In the genomic region with DNA sequence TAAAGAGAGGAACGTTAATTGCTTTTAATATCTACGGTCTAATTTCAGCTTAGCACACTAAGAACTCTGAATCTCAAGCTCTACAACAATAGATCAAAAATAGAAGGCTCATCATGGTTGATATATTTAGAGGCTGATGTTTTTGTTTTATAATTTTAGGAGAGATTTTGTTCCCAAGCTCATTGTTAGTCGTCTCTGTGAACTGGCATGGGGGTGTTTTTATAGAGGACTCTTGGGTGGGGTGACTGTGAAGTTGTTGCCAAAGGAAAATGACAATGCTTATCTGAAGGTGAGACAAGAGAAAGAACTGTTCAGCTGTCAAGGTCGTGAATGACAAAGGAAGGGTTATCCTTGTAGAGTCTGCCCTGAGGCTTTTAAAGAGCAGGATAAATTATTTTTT, we compare ENCODE assay signal across 22 cellular contexts.
"Had no signal": no experiment of that assay in that cellular context is flagged by ENCODE, and none has a peak within 500 bp of the region (broad histone marks: within the 10 kb centered on the region; RNA-seq: fewer than 3 reads in every experiment).

No MANE protein-coding gene starts in this region.

- H3K27ac ChIP-seq: adrenal gland, body of pancreas, breast epithelium, KMS-11, Peyer's patch had no signal

- DNase-seq: activated CD4-positive, alpha-beta T cell treated with anti-CD3 and anti-CD28 coated beads, Interleukin-2, amount 10 ng/mL, durations not matched to agents 24 days and 14 days; activated CD4-positive, alpha-beta T cell treated with anti-CD3 and anti-CD28 coated beads, Interleukin-2, amount 50 U/mL, for 4 hours; activated CD8-positive, alpha-beta T cell treated with anti-CD3 and anti-CD28 coated beads for 36 hours; activated gamma-delta T cell treated with Interleukin-2 at 50 U/mL for 16 hours; activated naive CD4-positive, alpha-beta T cell treated with anti-CD3 and anti-CD28 coated beads for 36 hours; activated T-cell treated with anti-CD3 and anti-CD28 coated beads, Interleukin-2, amount 50 U/mL, for 24 hours; adrenal gland; body of pancreas; NCI-H1436 treated with DMSO at 0.1 percent for 48 hours; NCI-H1694 treated with DMSO at 0.1 percent for 48 hours; NCI-H2029; NCI-H345; NCI-H524 treated with DMSO at 0.1 percent for 48 hours; Peyer's patch; RPMI8226; SW 1271; T-helper 1 cell; T-helper 2 cell; T-helper 9 cell had no signal

- H3K36me3 ChIP-seq: adrenal gland, breast epithelium, Peyer's patch had no signal

- H3K4me1 ChIP-seq: adrenal gland, body of pancreas, breast epithelium, Peyer's patch had no signal

- H3K4me3 ChIP-seq: adrenal gland, body of pancreas, breast epithelium, Peyer's patch had no signal

- ATAC-seq: activated CD8-positive, alpha-beta T cell treated with anti-CD3 and anti-CD28 coated beads for 36 hours; activated naive CD4-positive, alpha-beta T cell treated with anti-CD3 and anti-CD28 coated beads, Interleukin-2, amount 50 U/mL, for 72 hours; body of pancreas had no signal

- H3K9me3 ChIP-seq: adrenal gland, body of pancreas, breast epithelium, Peyer's patch had no signal

- H3K27me3 ChIP-seq: body of pancreas, breast epithelium, Peyer's patch had no signal
